In the genomic region with DNA sequence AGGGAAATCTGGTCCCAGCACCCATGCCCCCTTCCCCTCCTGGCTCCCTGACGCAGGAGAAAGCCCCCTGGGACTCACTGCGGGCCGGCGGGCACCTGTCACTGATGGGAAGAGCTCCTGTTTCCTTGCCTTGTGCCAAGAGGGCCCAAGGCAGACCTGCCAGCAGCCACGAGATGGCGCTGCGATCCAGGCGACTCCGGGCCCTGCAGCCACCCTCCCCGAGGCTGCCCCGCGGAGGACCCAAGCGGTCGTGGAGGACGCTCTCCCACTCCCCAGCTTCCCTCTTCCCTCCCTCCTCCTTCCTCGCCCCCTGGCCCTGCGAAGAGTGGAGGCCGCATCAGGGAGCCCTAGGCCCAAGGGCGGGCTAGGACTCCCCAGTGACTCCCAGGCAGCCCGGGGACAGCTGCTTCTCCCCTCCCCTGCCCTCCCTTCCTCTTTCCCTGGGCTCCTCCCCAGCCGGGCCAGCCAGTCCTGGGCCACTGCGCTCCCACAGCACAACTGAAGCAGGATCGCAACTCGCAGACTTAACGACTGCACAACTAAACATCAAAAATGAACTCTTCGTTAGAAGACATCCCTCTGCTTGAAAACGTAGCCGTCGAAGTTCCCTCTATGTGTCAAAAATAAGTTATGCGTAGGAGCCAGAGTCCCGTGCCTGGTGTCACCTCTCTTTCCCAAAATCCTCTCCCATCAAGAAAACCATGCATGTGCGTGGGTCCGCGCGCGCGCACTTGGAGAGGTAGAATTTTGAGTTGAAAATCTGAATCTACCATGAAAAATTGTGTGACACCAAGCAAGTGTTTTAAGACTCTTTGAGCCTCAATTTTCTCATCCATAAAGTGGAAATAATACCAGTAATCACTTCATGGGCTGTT, we compare ENCODE assay signal across 8 cellular contexts. TPM values are rescaled to one million over a fixed set of nuclear protein-coding genes. Genes with fewer than 3 reads are reported as not detected.
DNase-seq lines count a peak whose midpoint lies in the region; ATAC-seq and TF ChIP-seq lines count a peak whose summit lies in the region.

No MANE protein-coding gene starts in this region.

- peaks cover 6% of the 10 kb centered on the region; the same call in 1 of the 3 replicates for H3K9me3 Mint-ChIP-seq in GM23338
- H3K9me3 Mint-ChIP-seq in activated naive CD8-positive, alpha-beta T cell (ENCODE audit: low read depth), result no peaks in the 10 kb centered on the region

- H3K36me3 Mint-ChIP-seq in GM23338 (ENCODE audit: low read depth), result peaks cover 5% of the 10 kb centered on the region; the same call in 1 of the 3 replicates
- H3K36me3 Mint-ChIP-seq in activated naive CD8-positive, alpha-beta T cell, result no peaks in the 10 kb centered on the region

- peak overlapping the region; percentile 78 for H3K4me3 ChIP-seq in GM23338
- H3K4me3 ChIP-seq in LNCaP clone FGC (ENCODE audit: low read depth, low read length), result peak overlapping the region; percentile 61
- H3K4me3 ChIP-seq in SK-N-MC, result peak overlapping the region; percentile 76
- H3K4me3 ChIP-seq in transverse colon, result peak overlapping the region; percentile 35 to 70 (median 46)

- no peak overlapping the region for H3K9ac ChIP-seq in SK-N-MC (ENCODE audit: insufficient read length)

- H3K4me2 ChIP-seq in GM23338, result peak overlapping the region; percentile 75

- no peak overlapping the region for H3K27ac Mint-ChIP-seq in GM23338
- no peak overlapping the region for H3K27ac Mint-ChIP-seq in activated naive CD8-positive, alpha-beta T cell

- TF ChIP-seq POLR2A in transverse colon (IDR thresholded peaks at IDR 0.05), result no peak

- in situ Hi-C loops in transverse colon (cut with MboI; ENCODE audit: low pct_ligation_motif_present in 1 of 4, low pct_unique_long_range_greater_than_20kb in 1 of 4, low sequenced_read_pairs in 3 of 4), result loop anchor here (25.0 kb wide), 3 partner anchors 97 to 322 kb away; a partner anchor contains a TSS

- H3K27me3 Mint-ChIP-seq in GM23338 (ENCODE audit: insufficient read depth, low read depth, poor library complexity), result peaks cover 13% of the 10 kb centered on the region
- H3K27me3 Mint-ChIP-seq in activated naive CD8-positive, alpha-beta T cell, result no peaks in the 10 kb centered on the region

- H3K4me1 ChIP-seq in GM23338 (ENCODE audit: insufficient read depth), result peaks cover 5% of the 10 kb centered on the region
- H3K4me1 ChIP-seq in transverse colon, result peaks cover 3 to 29% (median 20%) of the 10 kb centered on the region in 4 donors

- peak; percentile 82 to 99 for TF ChIP-seq CTCF in GM23338 (conservative IDR thresholded peaks at IDR 0.05; ENCODE audit: low read depth in 2 of 2)
- TF ChIP-seq CTCF in LNCaP clone FGC (IDR thresholded peaks at IDR 0.05; ENCODE audit: control insufficient read depth, extremely low read depth, insufficient read depth), result peak; percentile 100
- TF ChIP-seq CTCF in transverse colon (IDR thresholded peaks at IDR 0.05), result peak; percentile 93 to 98 (median 95)

- H3K27ac ChIP-seq in GM23338 (ENCODE audit: low read depth), result no peak overlapping the region
- H3K27ac ChIP-seq in SK-N-MC, result no peak overlapping the region
- H3K27ac ChIP-seq in transverse colon, result peak overlapping the region; percentile 55 to 75 (median 68)

- no peaks in the 10 kb centered on the region for H3F3A ChIP-seq in GM23338 (replicated peaks; ENCODE audit: low read depth)

- no peak for TF ChIP-seq EP300 in transverse colon (IDR thresholded peaks at IDR 0.05; ENCODE audit: low read depth)

- ATAC-seq in GM23338, result peak; percentile 97

- intact Hi-C loops in cardiac septum (cut with DNase I), result loop anchor here (2.0 to 10.0 kb wide), 4 partner anchors 35 to 319 kb away; a partner anchor contains a TSS
- intact Hi-C loops in transverse colon (cut with DNase I; ENCODE audit: low total_unique reads), result loop anchor here (10.0 kb wide), 1 partner anchor 119 kb away; no protein-coding TSS in a partner anchor

- no peaks in the 10 kb centered on the region for H3K79me2 ChIP-seq in GM23338 (replicated peaks; ENCODE audit: insufficient read depth)

- DNase-seq in EL (peak; percentile 80), GM23338 (ENCODE audit: low spot score) (peak; percentile 87), LNCaP clone FGC (ENCODE audit: low read depth) (peak; percentile 46), SK-N-MC (ENCODE audit: low read depth, low spot score) (no peak), cardiac septum (ENCODE audit: low spot score) (peak; percentile 94), pons (ENCODE audit: low spot score) (peak; percentile 76), transverse colon (peak; percentile 84)

- WGBS in transverse colon (ENCODE audit: low coverage in 1 of 2), 2 donors, result 19 to 50% methylated on average over 2 to 37 of the region's 37 CpGs

- H3K9me3 ChIP-seq in SK-N-MC (ENCODE audit: low read depth, low read length) (no peaks in the 10 kb centered on the region), transverse colon (no peaks in the 10 kb centered on the region)

- peaks cover 24% of the 10 kb centered on the region for H3K4me1 Mint-ChIP-seq in GM23338
- H3K4me1 Mint-ChIP-seq in activated naive CD8-positive, alpha-beta T cell (ENCODE audit: low read depth), result peaks cover 4% of the 10 kb centered on the region

- H3K36me3 ChIP-seq in GM23338 (ENCODE audit: insufficient read depth), result no peaks in the 10 kb centered on the region
- H3K36me3 ChIP-seq in SK-N-MC (ENCODE audit: insufficient read depth, low read length), result no peaks in the 10 kb centered on the region
- no peaks in the 10 kb centered on the region for H3K36me3 ChIP-seq in transverse colon

- peak overlapping the region; percentile 74 for H3K4me3 Mint-ChIP-seq in GM23338
- peak overlapping the region; percentile 83 for H3K4me3 Mint-ChIP-seq in activated naive CD8-positive, alpha-beta T cell

- H4K20me1 ChIP-seq in GM23338 (replicated peaks; ENCODE audit: insufficient read depth), result no peaks in the 10 kb centered on the region

- no peaks in the 10 kb centered on the region for H3K9me2 ChIP-seq in GM23338 (ENCODE audit: insufficient read depth)

- peak overlapping the region; percentile 95 for H2AFZ ChIP-seq in GM23338

- peaks cover 11% of the 10 kb centered on the region for H3K27me3 ChIP-seq in GM23338 (ENCODE audit: insufficient read depth)
- peaks cover 2% of the 10 kb centered on the region for H3K27me3 ChIP-seq in transverse colon

TF ChIP-seq in GM23338, 12 proteins besides CTCF, POLR2A, EP300 and RAD21 (continues in another document):
- TF ChIP-seq STAT1 (IDR thresholded peaks at IDR 0.05; ENCODE audit: unreplicated experiment), result no peak
- TF ChIP-seq EZH2phosphoT487 (IDR thresholded peaks at IDR 0.05; ENCODE audit: unreplicated experiment), result no peak
- TF ChIP-seq ZNF114 (CRISPR knock-in tag; IDR thresholded peaks at IDR 0.05), result no peak
- TF ChIP-seq, protein P1, sequence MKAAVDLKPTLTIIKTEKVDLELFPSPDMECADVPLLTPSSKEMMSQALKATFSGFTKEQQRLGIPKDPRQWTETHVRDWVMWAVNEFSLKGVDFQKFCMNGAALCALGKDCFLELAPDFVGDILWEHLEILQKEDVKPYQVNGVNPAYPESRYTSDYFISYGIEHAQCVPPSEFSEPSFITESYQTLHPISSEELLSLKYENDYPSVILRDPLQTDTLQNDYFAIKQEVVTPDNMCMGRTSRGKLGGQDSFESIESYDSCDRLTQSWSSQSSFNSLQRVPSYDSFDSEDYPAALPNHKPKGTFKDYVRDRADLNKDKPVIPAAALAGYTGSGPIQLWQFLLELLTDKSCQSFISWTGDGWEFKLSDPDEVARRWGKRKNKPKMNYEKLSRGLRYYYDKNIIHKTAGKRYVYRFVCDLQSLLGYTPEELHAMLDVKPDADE (IDR thresholded peaks at IDR 0.05), result no peak
- no peak for TF ChIP-seq POLR2AphosphoS5 (IDR thresholded peaks at IDR 0.05; ENCODE audit: low read depth)
- no peak for TF ChIP-seq EZH2 (IDR thresholded peaks at IDR 0.05; ENCODE audit: low read depth, unreplicated experiment)
- TF ChIP-seq, protein P2, sequence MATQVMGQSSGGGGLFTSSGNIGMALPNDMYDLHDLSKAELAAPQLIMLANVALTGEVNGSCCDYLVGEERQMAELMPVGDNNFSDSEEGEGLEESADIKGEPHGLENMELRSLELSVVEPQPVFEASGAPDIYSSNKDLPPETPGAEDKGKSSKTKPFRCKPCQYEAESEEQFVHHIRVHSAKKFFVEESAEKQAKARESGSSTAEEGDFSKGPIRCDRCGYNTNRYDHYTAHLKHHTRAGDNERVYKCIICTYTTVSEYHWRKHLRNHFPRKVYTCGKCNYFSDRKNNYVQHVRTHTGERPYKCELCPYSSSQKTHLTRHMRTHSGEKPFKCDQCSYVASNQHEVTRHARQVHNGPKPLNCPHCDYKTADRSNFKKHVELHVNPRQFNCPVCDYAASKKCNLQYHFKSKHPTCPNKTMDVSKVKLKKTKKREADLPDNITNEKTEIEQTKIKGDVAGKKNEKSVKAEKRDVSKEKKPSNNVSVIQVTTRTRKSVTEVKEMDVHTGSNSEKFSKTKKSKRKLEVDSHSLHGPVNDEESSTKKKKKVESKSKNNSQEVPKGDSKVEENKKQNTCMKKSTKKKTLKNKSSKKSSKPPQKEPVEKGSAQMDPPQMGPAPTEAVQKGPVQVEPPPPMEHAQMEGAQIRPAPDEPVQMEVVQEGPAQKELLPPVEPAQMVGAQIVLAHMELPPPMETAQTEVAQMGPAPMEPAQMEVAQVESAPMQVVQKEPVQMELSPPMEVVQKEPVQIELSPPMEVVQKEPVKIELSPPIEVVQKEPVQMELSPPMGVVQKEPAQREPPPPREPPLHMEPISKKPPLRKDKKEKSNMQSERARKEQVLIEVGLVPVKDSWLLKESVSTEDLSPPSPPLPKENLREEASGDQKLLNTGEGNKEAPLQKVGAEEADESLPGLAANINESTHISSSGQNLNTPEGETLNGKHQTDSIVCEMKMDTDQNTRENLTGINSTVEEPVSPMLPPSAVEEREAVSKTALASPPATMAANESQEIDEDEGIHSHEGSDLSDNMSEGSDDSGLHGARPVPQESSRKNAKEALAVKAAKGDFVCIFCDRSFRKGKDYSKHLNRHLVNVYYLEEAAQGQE (IDR thresholded peaks at IDR 0.05; ENCODE audit: unreplicated experiment), result no peak
- no peak for TF ChIP-seq ZNF331 (CRISPR knock-in tag; IDR thresholded peaks at IDR 0.05; ENCODE audit: low read depth)
- TF ChIP-seq JUNB (IDR thresholded peaks at IDR 0.05; ENCODE audit: unreplicated experiment), result no peak
- TF ChIP-seq CREB1 (CRISPR knock-in tag; IDR thresholded peaks at IDR 0.05; ENCODE audit: low read depth), result no peak
- no peak for TF ChIP-seq NANOG (IDR thresholded peaks at IDR 0.05; ENCODE audit: borderline replicate concordance)

RNA-seq across cellular contexts. Expression of a gene that starts 34.2 kb away (rescaled TPM):
- total RNA-seq in GM23338 (2014; rRNA removed; shearing (Covaris generic)), result 3.6 and 6.8 TPM in 2 replicates
- 7.8 and 8.6 TPM in 2 replicates for polyA plus RNA-seq in GM23338 (2016; fragmentation: Nextera tagmentation; extraction: Ambion mirVana)
- 1.9 TPM for total RNA-seq in cardiac septum
- total RNA-seq in transverse colon, result 1 to 10 TPM in 1 of 4 donors, under 1 TPM in 2, not detected in 1; 0.14 to 2.8 (median 0.64) TPM

RNA-seq across cellular contexts. Expression of a gene that starts 56.9 kb away (rescaled TPM):
- total RNA-seq in GM23338 (2014; rRNA removed; shearing (Covaris generic)), result 17.2 and 19.3 TPM in 2 replicates
- polyA plus RNA-seq in GM23338 (2016; fragmentation: Nextera tagmentation; extraction: Ambion mirVana), result 12.6 and 16.2 TPM in 2 replicates
- total RNA-seq in cardiac septum, result 16.2 TPM
- total RNA-seq in transverse colon, result 10 to 100 TPM in 3 of 4 donors, 1 to 10 TPM in 1; 7.8 to 84.8 (median 46.1) TPM

Comparison
In these comparisons a context has a peak if more than half of its experiments do, and no peak if none do; other contexts are left out.
1. H3K27ac ChIP-seq: peak in transverse colon (4 of 4); none in GM23338 (single experiment) and SK-N-MC (single experiment).
2. Peak in every context shown above with its lines, with median percentiles within 50 percentile points of each other: H3K4me3 ChIP-seq and CTCF ChIP-seq.